In the genomic region with DNA sequence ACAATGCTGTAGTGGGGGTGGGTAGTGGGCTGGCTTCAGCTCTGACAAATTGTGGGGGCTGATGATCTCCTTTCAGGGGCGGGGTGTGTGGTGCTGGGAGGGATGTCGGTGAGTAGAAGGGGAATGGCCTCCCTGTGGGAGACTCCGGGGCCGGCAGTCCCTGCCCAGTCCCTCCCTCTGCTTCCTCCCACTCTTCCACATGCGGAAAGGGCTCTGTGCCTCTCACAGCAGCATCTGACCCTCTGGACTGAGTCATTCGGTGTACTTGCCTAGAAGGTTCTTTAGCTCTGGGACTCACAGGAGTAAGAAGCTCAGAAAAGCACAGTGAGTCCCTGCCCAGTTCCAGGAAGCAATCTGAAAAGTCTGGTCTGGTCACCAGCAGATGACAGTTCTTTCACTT, we compare ENCODE assay signal across 9 cellular contexts. TPM values are rescaled to one million over a fixed set of nuclear protein-coding genes. Genes with fewer than 3 reads are reported as not detected.
DNase-seq lines count a peak whose midpoint lies in the region; ATAC-seq and TF ChIP-seq lines count a peak whose summit lies in the region.
"Had no signal": no experiment of that assay in that cellular context is flagged by ENCODE, and none has a peak within 500 bp of the region (broad histone marks: within the 10 kb centered on the region; RNA-seq: fewer than 3 reads in every experiment).

No MANE protein-coding gene starts in this region.

- no peak overlapping the region for H3K4me3 ChIP-seq in HUES64 (ENCODE audit: low read length)
- H3K4me3 ChIP-seq in astrocyte of the spinal cord (ENCODE audit: low read depth, low read length): no peak overlapping the region

- in situ Hi-C loops in astrocyte of the spinal cord (cut with HindIII; ENCODE audit: low sequenced_read_pairs): no loop called here

- H3K36me3 ChIP-seq in HUES64 (ENCODE audit: insufficient read depth, low read length): no peaks in the 10 kb centered on the region

- peak overlapping the region in 1 of 2 donors; percentile 40 for H3K27ac Mint-ChIP-seq in stimulated activated naive CD8-positive, alpha-beta T cell treated with anti-CD3 and anti-CD28 coated beads, Interleukin-15, amount 100 ng/mL, for 72 hours

- H3K9ac ChIP-seq in HUES64 (ENCODE audit: low read depth, low read length): no peak overlapping the region

- no peaks in the 10 kb centered on the region for H3K27me3 ChIP-seq in HUES64 (ENCODE audit: insufficient read depth, low read length)

- peak overlapping the region; percentile 16 to 29 for H3K4me3 Mint-ChIP-seq in stimulated activated naive CD8-positive, alpha-beta T cell treated with anti-CD3 and anti-CD28 coated beads, Interleukin-15, amount 100 ng/mL, for 72 hours
- H3K4me3 Mint-ChIP-seq: activated T-cell treated with anti-CD3 and anti-CD28 coated beads, Interleukin-2, amount 50 U/mL, for 4 hours had no signal

- peaks cover 5 to 12% of the 10 kb centered on the region in 2 donors for H3K9me3 Mint-ChIP-seq in stimulated activated naive CD8-positive, alpha-beta T cell treated with anti-CD3 and anti-CD28 coated beads, Interleukin-15, amount 100 ng/mL, for 72 hours

- ATAC-seq in stimulated activated naive CD8-positive, alpha-beta T cell treated with anti-CD3 and anti-CD28 coated beads, Interleukin-15, amount 100 ng/mL, for 72 hours: peak; percentile 49
- ATAC-seq in GM21447 (IDR thresholded peaks at IDR 0.05; ENCODE audit: unreplicated experiment) (no peak), GM21528 (IDR thresholded peaks at IDR 0.05; ENCODE audit: low FRiP score, unreplicated experiment) (no peak)

- peaks cover 52% of the 10 kb centered on the region for H3K4me1 Mint-ChIP-seq in stimulated activated naive CD8-positive, alpha-beta T cell treated with anti-CD3 and anti-CD28 coated beads, Interleukin-15, amount 100 ng/mL, for 72 hours

- no peak for TF ChIP-seq CTCF in astrocyte of the spinal cord (IDR thresholded peaks at IDR 0.05; ENCODE audit: low read depth, low read length)

- peak overlapping the region; percentile 33; the same call in 1 of the 2 replicates for H3K27ac ChIP-seq in HUES64 (ENCODE audit: low read depth, low read length)

- peaks cover 1% of the 10 kb centered on the region; the same call in 1 of the 2 replicates for H3K9me3 ChIP-seq in HUES64 (ENCODE audit: insufficient read depth, low read depth, low read length)

- DNase-seq in astrocyte of the spinal cord (ENCODE audit: low read depth, low spot score): peak; percentile 89
- peak; percentile 37 for DNase-seq in kidney glomerular epithelial cell (lab: John Stamatoyannopoulos, UW)
- no peak for DNase-seq in stimulated activated naive CD8-positive, alpha-beta T cell treated with anti-CD3 and anti-CD28 coated beads, Interleukin-15, amount 100 ng/mL, for 72 hours
- no peak for DNase-seq in NCI-H510A (lab: John Stamatoyannopoulos, UW)
- DNase-seq in NCI-H2107 treated with DMSO at 0.1 percent for 48 hours (lab: John Stamatoyannopoulos, UW; ENCODE audit: unreplicated experiment): no peak
- DNase-seq: activated T-cell treated with anti-CD3 and anti-CD28 coated beads, Interleukin-2, amount 50 U/mL, for 4 hours had no signal

- 18% methylated on average over 4 of the region's 6 CpGs for WGBS in HUES64

- peaks cover 21% of the 10 kb centered on the region for H3K4me1 ChIP-seq in HUES64 (ENCODE audit: insufficient read depth, low read length)

- H3K27me3 Mint-ChIP-seq in stimulated activated naive CD8-positive, alpha-beta T cell treated with anti-CD3 and anti-CD28 coated beads, Interleukin-15, amount 100 ng/mL, for 72 hours: no peaks in the 10 kb centered on the region

RNA-seq across cellular contexts. Expression of gene CD180, which starts 14.2 kb away (rescaled TPM):
- polyA plus RNA-seq in HUES64 (2013, experiment 1 of 2): not detected
- not detected for polyA plus RNA-seq in HUES64 (2013, experiment 2 of 2)

Comparison
In these comparisons a context has a peak if more than half of its experiments do, and no peak if none do; other contexts are left out.
1. DNase-seq: peak in astrocyte of the spinal cord (single experiment) and kidney glomerular epithelial cell (single experiment); none in stimulated activated naive CD8-positive, alpha-beta T cell treated with anti-CD3 and anti-CD28 coated beads, Interleukin-15, amount 100 ng/mL, for 72 hours (0 of 2), NCI-H510A (single experiment) and NCI-H2107 treated with DMSO at 0.1 percent for 48 hours (single experiment).